ENCODE assay signal across 9 cellular contexts in the genomic region with DNA sequence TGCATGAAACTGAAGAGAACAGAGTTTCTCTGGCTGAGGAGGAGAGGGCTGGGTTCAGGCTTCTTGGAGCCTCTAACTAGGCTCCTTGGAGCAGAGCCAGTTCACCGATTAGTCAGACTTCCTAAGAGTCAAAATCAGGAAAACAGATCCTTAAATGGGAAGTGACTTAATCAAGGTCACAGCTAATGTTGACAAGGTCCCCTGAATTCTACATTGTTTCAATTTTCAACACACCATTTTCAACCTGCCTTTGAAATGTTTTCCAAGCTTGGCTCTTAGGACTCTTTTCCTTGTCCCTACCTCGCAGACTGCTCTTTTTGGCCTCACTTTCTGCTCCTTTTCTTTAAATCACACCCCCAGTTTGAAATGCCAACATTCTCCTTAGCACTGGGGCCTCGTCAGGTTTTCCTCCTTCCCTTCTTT. TPM values are rescaled to one million over a fixed set of nuclear protein-coding genes. Genes with fewer than 3 reads are reported as not detected.
DNase-seq lines count a peak whose midpoint lies in the region; FAIRE-seq and TF ChIP-seq lines count a peak whose summit lies in the region.
"Had no signal": no experiment of that assay in that cellular context is flagged by ENCODE, and none has a peak within 500 bp of the region (broad histone marks: within the 10 kb centered on the region; RNA-seq: fewer than 3 reads in every experiment).

No MANE protein-coding gene starts in this region.

- peak; percentile 90 for FAIRE-seq in H54 (lab: Jason Lieb, UNC)

- no peak for TF ChIP-seq CTCF in ascending aorta (IDR thresholded peaks at IDR 0.05)
- no peak for TF ChIP-seq CTCF in stomach (IDR thresholded peaks at IDR 0.05)

- no peaks in the 10 kb centered on the region for H3K9me3 ChIP-seq in ascending aorta
- H3K9me3 ChIP-seq in stomach: no peaks in the 10 kb centered on the region

- intact Hi-C loops in ascending aorta (cut with DNase I) (loop anchor here (1.0 to 10.0 kb wide), 4 partner anchors 21 to 389 kb away; a partner anchor contains a TSS), stomach (cut with DNase I; ENCODE audit: low total_unique reads) (no loop called here), posterior vena cava (cut with DNase I) (loop anchor here in 1 of 2 donors (5.0 to 10.0 kb wide), 2 partner anchors 38 to 389 kb away; a partner anchor contains a TSS)

- no peak overlapping the region for H3K4me3 ChIP-seq in ascending aorta
- no peak overlapping the region for H3K4me3 ChIP-seq in stomach

- H3K36me3 ChIP-seq in ascending aorta (no peaks in the 10 kb centered on the region), stomach (no peaks in the 10 kb centered on the region)

- H3K4me1 ChIP-seq in ascending aorta (peaks cover 15 to 49% of the 10 kb centered on the region in 2 donors), stomach (peaks cover 34 to 56% (median 47%) of the 10 kb centered on the region in 4 donors)

- H3K27ac ChIP-seq in ascending aorta (peak overlapping the region; percentile 92 to 93), stomach (peak overlapping the region; percentile 79 to 91 (median 81))

- DNase-seq in H54 (ENCODE audit: insufficient read length, low spot score) (peak; percentile 74), ascending aorta (ENCODE audit: low spot score in 2 of 2) (peak; percentile 56 to 96), iris pigment epithelial cell (ENCODE audit: low read depth) (peak; percentile 90), stomach (peak; percentile 82), HT-29 (ENCODE audit: low spot score) (no peak), posterior vena cava (ENCODE audit: low spot score) (no peak), GM19238 (ENCODE audit: insufficient read length, low spot score) (no peak), NCI-H446 treated with DMSO at 0.1 percent for 48 hours (lab: John Stamatoyannopoulos, UW) (no peak)
- DNase-seq: NCI-H2081 had no signal

- no peak for TF ChIP-seq EP300 in stomach (IDR thresholded peaks at IDR 0.05)

- no peaks in the 10 kb centered on the region for H3K27me3 ChIP-seq in ascending aorta
- H3K27me3 ChIP-seq in stomach: no peaks in the 10 kb centered on the region

- no peak for TF ChIP-seq POLR2A in H54 (IDR thresholded peaks at IDR 0.05; ENCODE audit: low read depth, low read length)
- TF ChIP-seq POLR2A in stomach (IDR thresholded peaks at IDR 0.05): no peak

- 9 to 33% (median 16%) methylated on average over 3 of the region's 3 CpGs for WGBS in stomach, 5 donors

RNA-seq across cellular contexts. Expression of a gene that starts 16.3 kb away (rescaled TPM):
- total RNA-seq in ascending aorta: not detected
- total RNA-seq in stomach: 1 to 10 TPM in 2 of 5 donors, not detected in 3; 1.7 to 5.7 TPM
- 1 to 10 TPM in 2 of 3 donors, under 1 TPM in 1; 0.20 to 2.1 (median 1.5) TPM for polyA plus RNA-seq in stomach
- not detected in 2 replicates for total RNA-seq in HT-29 (2014; rRNA removed; shearing (Covaris generic))
- 1 to 10 TPM; 2.0 to 2.8 TPM for total RNA-seq in posterior vena cava

RNA-seq across cellular contexts. Expression of a gene that starts 28.2 kb away (rescaled TPM):
- 71.3 TPM for total RNA-seq in ascending aorta
- total RNA-seq in stomach: 10 to 100 TPM in 3 of 5 donors, 1 to 10 TPM in 1, not detected in 1; 7.1 to 29.8 (median 23.6) TPM
- polyA plus RNA-seq in stomach: 1 to 10 TPM; 1.0 to 3.1 (median 1.7) TPM
- not detected in 2 replicates for total RNA-seq in HT-29 (2014; rRNA removed; shearing (Covaris generic))
- total RNA-seq in posterior vena cava: 10 to 100 TPM; 32.1 to 53.5 TPM

RNA-seq across cellular contexts. Expression of a gene that starts 36.4 kb away (rescaled TPM):
- total RNA-seq in ascending aorta: 112 TPM
- 100 to 1,000 TPM in 1 of 5 donors, 10 to 100 TPM in 3, 1 to 10 TPM in 1; 3.2 to 104 (median 75.9) TPM for total RNA-seq in stomach
- polyA plus RNA-seq in stomach: 10 to 100 TPM in 2 of 3 donors, 1 to 10 TPM in 1; 7.7 to 17.7 (median 15.4) TPM
- total RNA-seq in HT-29 (2014; rRNA removed; shearing (Covaris generic)): 36.1 and 43.2 TPM in 2 replicates
- total RNA-seq in posterior vena cava: 100 to 1,000 TPM in 1 of 2 donors, 10 to 100 TPM in 1; 82.7 to 103 TPM

Comparison
In these comparisons a context has a peak if more than half of its experiments do, and no peak if none do; other contexts are left out.
1. DNase-seq: peak in H54 (single experiment), ascending aorta (2 of 2), iris pigment epithelial cell (single experiment) and stomach (single experiment); none in HT-29 (single experiment), posterior vena cava (single experiment), GM19238 (single experiment) and NCI-H446 treated with DMSO at 0.1 percent for 48 hours (single experiment).